Comparison of ENCODE assay signal across 8 cellular contexts in the genomic region with DNA sequence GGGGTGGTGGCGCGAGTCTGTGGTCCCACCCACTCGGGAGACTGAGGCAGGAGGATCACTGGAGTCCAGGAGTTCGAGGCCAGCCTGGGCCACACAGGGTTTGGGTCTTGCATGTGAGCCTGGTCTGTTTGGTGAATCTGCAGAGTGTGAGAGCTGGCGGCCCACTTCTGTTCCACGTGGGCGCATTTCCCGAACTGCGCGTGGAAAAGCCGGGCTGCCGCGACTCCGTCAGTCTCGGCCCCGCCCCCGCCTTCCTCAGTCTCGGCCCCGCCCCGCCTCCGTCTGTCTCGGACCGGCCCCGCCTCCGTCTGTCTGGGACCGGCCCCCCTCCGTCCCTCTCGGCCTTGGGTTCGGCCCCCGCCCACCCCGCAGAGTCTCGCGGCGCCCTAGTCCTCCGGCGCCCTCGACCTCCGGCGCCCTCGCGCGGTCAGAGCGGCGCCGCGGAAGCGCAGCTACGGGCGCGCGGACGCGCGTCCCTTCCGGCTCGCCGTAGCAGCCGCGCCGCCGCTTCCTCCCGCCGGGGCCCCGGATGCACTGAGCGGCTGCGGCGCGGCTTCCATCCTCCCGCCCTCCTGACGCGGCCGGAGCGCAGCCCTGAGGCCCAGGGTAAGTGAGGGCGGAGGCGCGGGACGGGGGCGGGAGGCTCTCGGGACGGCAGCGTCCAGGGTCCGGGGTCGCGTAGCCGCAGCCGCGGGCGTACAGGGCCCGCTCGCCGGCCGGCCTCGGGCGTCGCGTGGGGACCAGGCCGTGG. TPM values are rescaled to one million over a fixed set of nuclear protein-coding genes. Genes with fewer than 3 reads are reported as not detected.
DNase-seq lines count a peak whose midpoint lies in the region; ATAC-seq lines count a peak whose summit lies in the region.

A gene with protein sequence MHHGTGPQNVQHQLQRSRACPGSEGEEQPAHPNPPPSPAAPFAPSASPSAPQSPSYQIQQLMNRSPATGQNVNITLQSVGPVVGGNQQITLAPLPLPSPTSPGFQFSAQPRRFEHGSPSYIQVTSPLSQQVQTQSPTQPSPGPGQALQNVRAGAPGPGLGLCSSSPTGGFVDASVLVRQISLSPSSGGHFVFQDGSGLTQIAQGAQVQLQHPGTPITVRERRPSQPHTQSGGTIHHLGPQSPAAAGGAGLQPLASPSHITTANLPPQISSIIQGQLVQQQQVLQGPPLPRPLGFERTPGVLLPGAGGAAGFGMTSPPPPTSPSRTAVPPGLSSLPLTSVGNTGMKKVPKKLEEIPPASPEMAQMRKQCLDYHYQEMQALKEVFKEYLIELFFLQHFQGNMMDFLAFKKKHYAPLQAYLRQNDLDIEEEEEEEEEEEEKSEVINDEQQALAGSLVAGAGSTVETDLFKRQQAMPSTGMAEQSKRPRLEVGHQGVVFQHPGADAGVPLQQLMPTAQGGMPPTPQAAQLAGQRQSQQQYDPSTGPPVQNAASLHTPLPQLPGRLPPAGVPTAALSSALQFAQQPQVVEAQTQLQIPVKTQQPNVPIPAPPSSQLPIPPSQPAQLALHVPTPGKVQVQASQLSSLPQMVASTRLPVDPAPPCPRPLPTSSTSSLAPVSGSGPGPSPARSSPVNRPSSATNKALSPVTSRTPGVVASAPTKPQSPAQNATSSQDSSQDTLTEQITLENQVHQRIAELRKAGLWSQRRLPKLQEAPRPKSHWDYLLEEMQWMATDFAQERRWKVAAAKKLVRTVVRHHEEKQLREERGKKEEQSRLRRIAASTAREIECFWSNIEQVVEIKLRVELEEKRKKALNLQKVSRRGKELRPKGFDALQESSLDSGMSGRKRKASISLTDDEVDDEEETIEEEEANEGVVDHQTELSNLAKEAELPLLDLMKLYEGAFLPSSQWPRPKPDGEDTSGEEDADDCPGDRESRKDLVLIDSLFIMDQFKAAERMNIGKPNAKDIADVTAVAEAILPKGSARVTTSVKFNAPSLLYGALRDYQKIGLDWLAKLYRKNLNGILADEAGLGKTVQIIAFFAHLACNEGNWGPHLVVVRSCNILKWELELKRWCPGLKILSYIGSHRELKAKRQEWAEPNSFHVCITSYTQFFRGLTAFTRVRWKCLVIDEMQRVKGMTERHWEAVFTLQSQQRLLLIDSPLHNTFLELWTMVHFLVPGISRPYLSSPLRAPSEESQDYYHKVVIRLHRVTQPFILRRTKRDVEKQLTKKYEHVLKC (N-terminal part only) (plus strand): TSS at position 512 of the 751 bp plus-strand sequence. CDS start 10,678 bp downstream, outside the sequence.

- ATAC-seq in GM19043 (IDR thresholded peaks at IDR 0.05; ENCODE audit: low read depth, unreplicated experiment) (peak; percentile 90), HG03354 (IDR thresholded peaks at IDR 0.05; ENCODE audit: poor library complexity, severe bottlenecking, unreplicated experiment) (peak; percentile 90)

- DNase-seq in AG20443 (ENCODE audit: low spot score) (peak; percentile 99), NCI-H460 (ENCODE audit: extremely low read depth, low read depth) (peak; percentile 93), cerebellum (ENCODE audit: low spot score) (peak; percentile 94), kidney tubule cell (ENCODE audit: low spot score) (peak; percentile 93)
- peak; percentile 95 for DNase-seq in activated CD4-positive, alpha-beta T cell treated with anti-CD3 and anti-CD28 coated beads for 1 hour
- DNase-seq in stimulated activated CD4-positive, alpha-beta T cell treated with anti-CD3 and anti-CD28 coated beads, Interleukin-1b, Interleukin-23, amount 100 ng/mL, for 1 hour (ENCODE audit: low read depth in 2 of 2), result peak; percentile 93 to 94

RNA-seq across cellular contexts. Expression of the gene that starts here (rescaled TPM):
- total RNA-seq in NCI-H460 (2014; rRNA removed; shearing (Covaris generic)), result 11.4 and 12.5 TPM in 2 replicates
- polyA plus RNA-seq in NCI-H460 (2014; cell fraction: nucleus; rRNA removed), result 13.9 and 16.3 TPM in 2 replicates
- 30.1 TPM for total RNA-seq in cerebellum

Comparison
In these comparisons a context has a peak if more than half of its experiments do, and no peak if none do; other contexts are left out.
1. Peak in every context shown above with its lines: DNase-seq and ATAC-seq.